In the genomic region with DNA sequence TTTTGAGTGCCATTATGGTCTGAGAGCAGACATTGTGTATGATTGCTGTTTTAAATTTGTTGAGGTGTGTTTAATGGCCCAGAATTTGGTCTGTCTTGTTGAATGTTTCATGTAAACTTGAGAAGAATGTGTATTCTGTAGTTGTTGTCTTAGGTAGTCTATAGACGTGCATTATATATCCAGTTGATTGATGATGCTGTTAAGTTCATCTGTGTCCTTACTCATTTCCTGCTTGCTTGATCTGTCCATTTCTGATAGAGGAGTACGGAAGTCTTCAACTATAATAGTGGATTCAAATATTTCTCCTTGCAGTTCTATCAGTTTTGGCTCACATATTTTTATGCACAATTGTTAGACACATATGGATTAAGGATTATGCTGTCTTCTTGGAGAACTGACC, we compare ENCODE assay signal across 19 cellular contexts. TPM values are rescaled to one million over a fixed set of nuclear protein-coding genes. Genes with fewer than 3 reads are reported as not detected.
DNase-seq lines count a peak whose midpoint lies in the region; ATAC-seq and TF ChIP-seq lines count a peak whose summit lies in the region.
"Had no signal": no experiment of that assay in that cellular context is flagged by ENCODE, and none has a peak within 500 bp of the region (broad histone marks: within the 10 kb centered on the region; RNA-seq: fewer than 3 reads in every experiment).

No MANE protein-coding gene starts in this region.

- H3K36me3 Mint-ChIP-seq in HFFc6 (ENCODE audit: low read depth) (peaks cover 26% of the 10 kb centered on the region), WTC11 (peaks cover 5% of the 10 kb centered on the region), memory B cell (peaks cover 28% of the 10 kb centered on the region)
- H3K36me3 Mint-ChIP-seq: CD4-positive, CD25-positive, alpha-beta regulatory T cell had no signal

- H3K4me3 Mint-ChIP-seq in HFFc6, result peak overlapping the region; percentile 20
- H3K4me3 Mint-ChIP-seq in WTC11, result no peak overlapping the region
- H3K4me3 Mint-ChIP-seq in memory B cell, result no peak overlapping the region

- H3K9me3 Mint-ChIP-seq in HFFc6 (no peaks in the 10 kb centered on the region), WTC11 (no peaks in the 10 kb centered on the region), memory B cell (peaks cover 6% of the 10 kb centered on the region)

- no peak for TF ChIP-seq CTCF in HFFc6 (IDR thresholded peaks at IDR 0.05)
- no peak for TF ChIP-seq CTCF in WTC11 (IDR thresholded peaks at IDR 0.05)

- ATAC-seq in WTC11 (no peak), memory B cell (ENCODE audit: low read depth) (no peak)
- ATAC-seq: Right ventricle myocardium inferior had no signal

- CTCF ChIA-PET in WTC11 (lab: Charles Lee), result no interaction called here

- POLR2A ChIA-PET in WTC11 (lab: Charles Lee), result no interaction called here

- peak; percentile 54 for DNase-seq in ELR (ENCODE audit: low read depth)
- DNase-seq in HFFc6, result no peak
- no peak for DNase-seq in WTC11 (ENCODE audit: low spot score)
- DNase-seq in memory B cell (ENCODE audit: low spot score in 2 of 2), result no peak
- DNase-seq in NCI-H146 (lab: John Stamatoyannopoulos, UW), result no peak
- no peak for DNase-seq in activated CD4-positive, alpha-beta T cell treated with anti-CD3 and anti-CD28 coated beads for 4 hours
- no peak for DNase-seq in NCI-H526 treated with DMSO at 0.1 percent for 48 hours (lab: John Stamatoyannopoulos, UW)
- DNase-seq: CD4-positive, CD25-positive, alpha-beta regulatory T cell; COR-L47; DMS 273 treated with DMSO at 0.1 percent for 48 hours; DMS79 treated with DMSO at 0.1 percent for 48 hours; MM.1S; NCI-H1092; NCI-H1436 treated with DMSO at 0.1 percent for 48 hours; NCI-H2029 treated with DMSO at 0.1 percent for 48 hours; NCI-H345; NCI-H524; NCI-H82 had no signal

- H3K27ac Mint-ChIP-seq in HFFc6 (peak overlapping the region; percentile 32; the same call in 1 of the 2 replicates), WTC11 (peak overlapping the region; percentile 21; the same call in 1 of the 2 replicates), memory B cell (peak overlapping the region; percentile 8)
- H3K27ac Mint-ChIP-seq: CD4-positive, CD25-positive, alpha-beta regulatory T cell had no signal

- H3K27me3 Mint-ChIP-seq in HFFc6 (ENCODE audit: insufficient read depth) (no peaks in the 10 kb centered on the region; the same call in 1 of the 2 replicates), WTC11 (ENCODE audit: low read depth) (no peaks in the 10 kb centered on the region), memory B cell (no peaks in the 10 kb centered on the region)

- peaks cover 86% of the 10 kb centered on the region for H3K4me1 Mint-ChIP-seq in HFFc6 (ENCODE audit: low read depth)
- peaks cover 71% of the 10 kb centered on the region for H3K4me1 Mint-ChIP-seq in WTC11
- H3K4me1 Mint-ChIP-seq in memory B cell, result peaks cover 31% of the 10 kb centered on the region

TF ChIP-seq in WTC11, 78 proteins besides CTCF, POLR2A, EP300 and RAD21:
- TF ChIP-seq, protein P1, sequence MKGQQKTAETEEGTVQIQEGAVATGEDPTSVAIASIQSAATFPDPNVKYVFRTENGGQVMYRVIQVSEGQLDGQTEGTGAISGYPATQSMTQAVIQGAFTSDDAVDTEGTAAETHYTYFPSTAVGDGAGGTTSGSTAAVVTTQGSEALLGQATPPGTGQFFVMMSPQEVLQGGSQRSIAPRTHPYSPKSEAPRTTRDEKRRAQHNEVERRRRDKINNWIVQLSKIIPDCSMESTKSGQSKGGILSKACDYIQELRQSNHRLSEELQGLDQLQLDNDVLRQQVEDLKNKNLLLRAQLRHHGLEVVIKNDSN (CRISPR knock-in tag; IDR thresholded peaks at IDR 0.05), result no peak
- TF ChIP-seq OVOL2 (CRISPR knock-in tag; IDR thresholded peaks at IDR 0.05; ENCODE audit: borderline replicate concordance) (no peak), E2F1 (CRISPR knock-in tag; IDR thresholded peaks at IDR 0.05) (no peak), STAT6 (CRISPR knock-in tag; conservative IDR thresholded peaks at IDR 0.05; ENCODE audit: low read depth) (no peak), ZNF232 (CRISPR knock-in tag; IDR thresholded peaks at IDR 0.05) (no peak), FOXP1 (CRISPR knock-in tag; IDR thresholded peaks at IDR 0.05; ENCODE audit: borderline replicate concordance) (no peak), USF2 (CRISPR knock-in tag; IDR thresholded peaks at IDR 0.05) (no peak)
TF ChIP-seq in WTC11: peak in this region for 0.

RNA-seq across cellular contexts. Expression of gene PTPN12, which starts 16.0 kb away (rescaled TPM):
- 10 to 100 TPM; 50.7 to 62.1 (median 56.4) TPM for total RNA-seq in HFFc6 (2021; fragmentation: NEBNext Ultra II Directional; extraction: Animal tissue kit (Norgen Biotek cat#: 25700))
- total RNA-seq in WTC11 (2021), result 92.1 to 102 TPM (median 95.8 TPM) in 3 replicates
